ENCODE assay signal across 1 cellular context in the genomic region with DNA sequence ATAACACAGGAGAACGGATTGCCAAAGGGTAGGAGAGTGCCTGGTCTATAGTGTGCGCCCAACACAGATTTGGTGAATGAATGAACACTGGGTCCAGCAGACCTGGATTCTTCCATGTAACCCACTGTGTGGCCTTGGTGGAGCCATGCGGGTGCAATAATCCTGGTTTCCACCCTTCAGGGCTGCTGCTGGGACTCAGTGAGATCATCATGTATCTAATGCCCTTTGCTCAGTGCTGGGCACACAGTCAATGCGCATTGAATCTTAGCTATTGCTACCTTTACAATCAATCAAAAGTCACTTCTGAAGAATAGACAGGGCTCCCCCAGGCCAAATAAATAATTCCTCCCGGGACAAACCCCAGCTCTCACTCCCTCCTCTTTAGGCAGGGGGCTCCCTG.
TF ChIP-seq lines count a peak whose summit lies in the region.

No MANE protein-coding gene starts in this region.

TF ChIP-seq in HCT116, 20 proteins besides CTCF, POLR2A, EP300 and RAD21 (continued from another document):
- no peak for TF ChIP-seq TCF7L2 (IDR thresholded peaks at IDR 0.05; ENCODE audit: borderline replicate concordance, extremely low read depth, insufficient read depth, insufficient read length)
